ENCODE assay signal across 12 cellular contexts in the genomic region with DNA sequence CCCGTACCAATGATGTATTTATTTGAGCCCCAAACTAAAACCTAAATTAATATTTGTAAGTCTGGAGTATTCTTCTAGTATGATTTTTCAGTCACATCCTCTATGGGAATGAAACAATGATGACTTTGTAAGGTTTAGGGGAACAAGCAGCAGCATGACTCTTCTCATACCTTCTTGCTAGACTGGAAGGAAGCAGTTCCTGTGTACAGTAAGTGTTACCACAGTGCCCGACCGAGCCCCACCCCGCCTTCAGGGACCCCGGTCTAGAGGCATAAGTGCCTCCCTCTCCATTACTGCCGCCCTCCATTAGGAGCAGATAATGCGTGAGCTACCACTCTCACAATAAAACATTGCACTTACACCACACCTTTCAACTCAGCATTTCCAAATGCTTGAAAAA.
"Had no signal": no experiment of that assay in that cellular context is flagged by ENCODE, and none has a peak within 500 bp of the region (broad histone marks: within the 10 kb centered on the region; RNA-seq: fewer than 3 reads in every experiment).

No MANE protein-coding gene starts in this region.

- ATAC-seq: sciatic nerve; stimulated activated naive CD8-positive, alpha-beta T cell treated with anti-CD3 and anti-CD28 coated beads, Interleukin-15, amount 100 ng/mL, for 72 hours had no signal

- H3K4me1 ChIP-seq: esophagus muscularis mucosa, testis had no signal

- H3K27me3 Mint-ChIP-seq: stimulated activated naive CD8-positive, alpha-beta T cell treated with anti-CD3 and anti-CD28 coated beads, Interleukin-15, amount 100 ng/mL, for 72 hours had no signal

- H3K4me3 ChIP-seq: esophagus muscularis mucosa, testis had no signal

- H3K9me3 Mint-ChIP-seq: activated naive CD4-positive, alpha-beta T cell treated with anti-CD3 and anti-CD28 coated beads, Interleukin-2, amount 50 U/mL, for 72 hours; brain; endodermal cell; stimulated activated naive CD8-positive, alpha-beta T cell treated with anti-CD3 and anti-CD28 coated beads, Interleukin-15, amount 100 ng/mL, for 72 hours had no signal

- H3K4me3 Mint-ChIP-seq: brain; endodermal cell; stimulated activated naive CD8-positive, alpha-beta T cell treated with anti-CD3 and anti-CD28 coated beads, Interleukin-15, amount 100 ng/mL, for 72 hours had no signal

- H3K36me3 ChIP-seq: esophagus muscularis mucosa had no signal

- H3K27ac ChIP-seq: esophagus muscularis mucosa, testis had no signal

- H3K27me3 ChIP-seq: testis had no signal

- DNase-seq: activated CD8-positive, alpha-beta memory T cell treated with anti-CD3 and anti-CD28 coated beads, Interleukin-2, amount 50 U/mL, for 48 hours; amygdala; dermis blood vessel endothelial cell; endodermal cell; head of caudate nucleus; stimulated activated CD4-positive, alpha-beta T cell treated with anti-CD3 and anti-CD28 coated beads, Interleukin-2, amount 100 ng/mL, for 24 hours; stimulated activated naive CD8-positive, alpha-beta T cell treated with anti-CD3 and anti-CD28 coated beads, Interleukin-15, amount 100 ng/mL, for 72 hours; testis had no signal

- H3K27ac Mint-ChIP-seq: endodermal cell had no signal

- H3K9me3 ChIP-seq: esophagus muscularis mucosa, testis had no signal

- H3K36me3 Mint-ChIP-seq: activated naive CD4-positive, alpha-beta T cell treated with anti-CD3 and anti-CD28 coated beads, Interleukin-2, amount 50 U/mL, for 72 hours; brain had no signal
